ENCODE assay signal across 1 cellular context in the genomic region with DNA sequence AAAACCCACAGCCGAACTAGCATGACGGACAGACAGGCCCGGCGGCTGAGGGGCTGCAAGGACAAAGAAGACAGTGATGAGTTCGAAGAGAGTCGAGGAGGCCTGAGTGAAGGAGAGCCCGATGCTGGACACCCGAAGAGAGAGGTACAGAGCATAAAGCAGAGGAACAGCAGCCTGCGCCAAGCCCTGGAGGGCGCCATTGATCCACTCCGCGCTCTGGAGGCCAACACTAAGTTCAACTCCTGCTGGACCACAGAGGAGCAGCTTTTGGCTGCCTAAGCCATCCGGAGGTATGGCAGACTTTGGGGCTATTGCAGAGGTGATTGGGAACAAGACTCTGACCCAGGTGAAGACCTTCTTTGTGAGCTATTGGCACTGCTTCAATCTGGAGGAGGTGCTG.
TF ChIP-seq lines count a peak whose summit lies in the region.

No MANE protein-coding gene starts in this region.

TF ChIP-seq in K562, 482 proteins besides CTCF, POLR2A, EP300 and RAD21 (continued from another document):
- TF ChIP-seq, protein P1, sequence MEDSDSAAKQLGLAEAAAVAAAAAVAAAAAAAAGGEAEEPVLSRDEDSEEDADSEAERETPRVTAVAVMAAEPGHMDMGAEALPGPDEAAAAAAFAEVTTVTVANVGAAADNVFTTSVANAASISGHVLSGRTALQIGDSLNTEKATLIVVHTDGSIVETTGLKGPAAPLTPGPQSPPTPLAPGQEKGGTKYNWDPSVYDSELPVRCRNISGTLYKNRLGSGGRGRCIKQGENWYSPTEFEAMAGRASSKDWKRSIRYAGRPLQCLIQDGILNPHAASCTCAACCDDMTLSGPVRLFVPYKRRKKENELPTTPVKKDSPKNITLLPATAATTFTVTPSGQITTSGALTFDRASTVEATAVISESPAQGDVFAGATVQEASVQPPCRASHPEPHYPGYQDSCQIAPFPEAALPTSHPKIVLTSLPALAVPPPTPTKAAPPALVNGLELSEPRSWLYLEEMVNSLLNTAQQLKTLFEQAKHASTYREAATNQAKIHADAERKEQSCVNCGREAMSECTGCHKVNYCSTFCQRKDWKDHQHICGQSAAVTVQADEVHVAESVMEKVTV (CRISPR knock-in tag; IDR thresholded peaks at IDR 0.05), result peak; percentile 82
- TF ChIP-seq FOXA3 (CRISPR knock-in tag; conservative IDR thresholded peaks at IDR 0.05 in 1 of 2, IDR thresholded peaks at IDR 0.05 in 1 of 2), result no peak
- no peak for TF ChIP-seq CBFA2T3 (IDR thresholded peaks at IDR 0.05)
- TF ChIP-seq KLF16 (IDR thresholded peaks at IDR 0.05), result 0 out of 2 replicates have a peak, but pooled peaks have one; percentile 23
- TF ChIP-seq STAG1 (CRISPR knock-in tag; IDR thresholded peaks at IDR 0.05; ENCODE audit: borderline replicate concordance), result peak; percentile 65; the same call in 1 of the 2 replicates
- peak; percentile 52; the same call in 1 of the 2 replicates for TF ChIP-seq CBFB (CRISPR knock-in tag; IDR thresholded peaks at IDR 0.05)
- peak; percentile 72 for TF ChIP-seq SMC3 (conservative IDR thresholded peaks at IDR 0.05; ENCODE audit: insufficient read depth, low read depth, low read length)
